Comparison of ENCODE assay signal across 24 cellular contexts in genomic region chr2:17717666-17718065, GRCh38.
"Had no signal": no experiment of that assay in that cellular context is flagged by ENCODE, and none has a peak within 500 bp of the region (broad histone marks: within the 10 kb centered on the region; RNA-seq: fewer than 3 reads in every experiment).

No MANE protein-coding gene starts in this region.

- H3K9me3 ChIP-seq: ovary, psoas muscle, right lobe of liver, sigmoid colon, stomach, thoracic aorta, thyroid gland, tibial nerve, upper lobe of left lung, vagina had no signal

- H3K4me3 ChIP-seq: neural progenitor cell, ovary, psoas muscle, right lobe of liver, sigmoid colon, stomach, thoracic aorta, thyroid gland, tibial nerve, upper lobe of left lung, vagina had no signal

- ATAC-seq: psoas muscle; right cardiac atrium; right lobe of liver; stimulated activated effector memory CD8-positive, alpha-beta T cell treated with anti-CD3 and anti-CD28 coated beads, Interleukin-12 subunit alpha, Interleukin-12 subunit beta, amount 100 ng/mL, for 72 hours; stimulated activated naive B cell treated with anti-CD40 and anti-IgM and Interleukin-4, amounts not matched to agents 10 μg/mL and 1 μg/mL and 100 μg/mL, for 72 hours had no signal

- H3K27ac ChIP-seq: neural progenitor cell, ovary, parathyroid adenoma, psoas muscle, right lobe of liver, sigmoid colon, stomach, thoracic aorta, thyroid gland, tibial nerve, upper lobe of left lung, vagina had no signal

- H3K4me1 ChIP-seq: parathyroid adenoma, psoas muscle, right lobe of liver, sigmoid colon, stomach, thyroid gland, tibial nerve, upper lobe of left lung, vagina had no signal

- H3K36me3 ChIP-seq: ovary had no signal

- H3K27me3 ChIP-seq: neural progenitor cell, ovary, right lobe of liver, sigmoid colon, stomach, thyroid gland, tibial nerve, upper lobe of left lung, vagina had no signal

- DNase-seq: occipital lobe; ovary; posterior cingulate gyrus; psoas muscle; right cardiac atrium; right lobe of liver; sigmoid colon; small intestine; stimulated activated CD4-positive, alpha-beta T cell treated with anti-CD3 and anti-CD28 coated beads, Interleukin-15, amount 100 ng/mL, for 24 hours; stimulated activated CD4-positive, alpha-beta T cell treated with anti-CD3 and anti-CD28 coated beads, Interleukin-2, amount 100 ng/mL, for 24 hours; stimulated activated CD4-positive, alpha-beta T cell treated with anti-CD3 and anti-CD28 coated beads, Interleukin-2, amount 100 ng/mL, for 48 hours; stimulated activated CD4-positive, alpha-beta T cell treated with anti-CD3 and anti-CD28 coated beads, Interleukin-4, amount 100 ng/mL, for 24 hours; stimulated activated naive B cell treated with anti-CD40 and anti-IgM and Interleukin-4, amounts not matched to agents 10 μg/mL and 1 μg/mL and 100 μg/mL, for 72 hours; stimulated activated naive CD4-positive, alpha-beta T cell treated with Interleukin-2 at 50 U/mL for 16 hours; stomach; thyroid gland; trophoblast cell; upper lobe of left lung had no signal
